10 cellular contexts compared by ENCODE assay signal in the genomic region with DNA sequence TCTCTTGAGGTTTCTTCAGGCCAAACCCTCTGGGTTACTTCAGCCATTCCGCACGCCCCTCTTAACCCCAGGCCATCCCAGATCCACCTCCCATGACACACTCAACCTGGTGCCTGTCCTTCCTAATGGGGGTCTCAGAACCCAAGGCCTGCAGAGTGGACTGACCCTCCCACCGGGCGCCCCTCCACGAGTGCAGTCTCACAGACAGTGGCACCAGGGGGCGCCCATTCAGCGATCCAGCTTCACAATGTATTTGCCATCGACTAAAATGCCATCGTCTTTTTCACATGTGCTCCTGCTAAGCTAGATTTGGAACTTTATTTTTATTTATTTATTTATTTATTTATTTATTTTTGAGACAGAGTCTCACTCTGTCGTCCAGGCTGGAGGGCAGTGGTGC. TPM values are rescaled to one million over a fixed set of nuclear protein-coding genes. Genes with fewer than 3 reads are reported as not detected.
DNase-seq lines count a peak whose midpoint lies in the region; ATAC-seq and TF ChIP-seq lines count a peak whose summit lies in the region.
"Had no signal": no experiment of that assay in that cellular context is flagged by ENCODE, and none has a peak within 500 bp of the region (broad histone marks: within the 10 kb centered on the region; RNA-seq: fewer than 3 reads in every experiment).

No MANE protein-coding gene starts in this region.

- TF ChIP-seq POLR2A in esophagus muscularis mucosa (IDR thresholded peaks at IDR 0.05; ENCODE audit: low read depth) = no peak

- no peak overlapping the region for H3K4me3 ChIP-seq in CD8-positive, alpha-beta T cell (ENCODE audit: low read depth, low read length)
- H3K4me3 ChIP-seq in esophagus muscularis mucosa (no peak overlapping the region), tibial artery (no peak overlapping the region)

- peak in 1 of 7 experiments; percentile 28 for DNase-seq in CD8-positive, alpha-beta T cell
- DNase-seq in HFFc6 = no peak
- peak; percentile 34 for DNase-seq in nephron progenitor cell
- DNase-seq in esophagus muscularis mucosa (ENCODE audit: extremely low spot score) = no peak
- no peak for DNase-seq in tibial artery
- DNase-seq in DMS53 (lab: John Stamatoyannopoulos, UW) = no peak
- DNase-seq: NCI-H1436 treated with DMSO at 0.1 percent for 48 hours, substantia nigra had no signal

- no peak overlapping the region for H3K27ac Mint-ChIP-seq in CD8-positive, alpha-beta T cell
- H3K27ac Mint-ChIP-seq in HFFc6 (no peak overlapping the region), nephron progenitor cell (no peak overlapping the region)
- H3K27ac Mint-ChIP-seq in dendritic cell treated with granulocyte-macrophage colony-stimulating factor and Interleukin-4, amounts not matched to agents 40 ng/mL and 50 ng/mL, for 4 days = peak overlapping the region; percentile 47

- intact Hi-C loops in CD8-positive, alpha-beta T cell (cut with DNase I, micrococcal nuclease) = no loop called here
- intact Hi-C loops in dendritic cell treated with granulocyte-macrophage colony-stimulating factor and Interleukin-4, amounts not matched to agents 40 ng/mL and 50 ng/mL, for 4 days (cut with micrococcal nuclease) = no loop called here
- intact Hi-C loops in esophagus muscularis mucosa (cut with DNase I) (no loop called here), tibial artery (cut with DNase I; ENCODE audit: low total_unique reads) (no loop called here)

- peaks cover 40% of the 10 kb centered on the region for H3K4me1 ChIP-seq in CD8-positive, alpha-beta T cell (ENCODE audit: insufficient read depth, low read length)
- H3K4me1 ChIP-seq in esophagus muscularis mucosa (no peaks in the 10 kb centered on the region), tibial artery (no peaks in the 10 kb centered on the region)

- no peak for ATAC-seq in CD8-positive, alpha-beta T cell
- ATAC-seq in GM21447 (IDR thresholded peaks at IDR 0.05; ENCODE audit: unreplicated experiment) = no peak

- POLR2A ChIA-PET in CD8-positive, alpha-beta T cell (lab: Charles Lee) = no interaction called here

- TF ChIP-seq CTCF in CD8-positive, alpha-beta T cell (IDR thresholded peaks at IDR 0.05) = peak; percentile 22
- peak; percentile 50 for TF ChIP-seq CTCF in HFFc6 (IDR thresholded peaks at IDR 0.05)
- TF ChIP-seq CTCF in nephron progenitor cell (IDR thresholded peaks at IDR 0.05) = no peak
- peak in 1 of 3 experiments; percentile 31 for TF ChIP-seq CTCF in esophagus muscularis mucosa (IDR thresholded peaks at IDR 0.05)
- no peak for TF ChIP-seq CTCF in tibial artery (IDR thresholded peaks at IDR 0.05)

- H3K27me3 ChIP-seq in CD8-positive, alpha-beta T cell (ENCODE audit: insufficient read depth, low read length) = no peaks in the 10 kb centered on the region
- peaks cover 0 to 6% (median 0%) of the 10 kb centered on the region in 4 donors for H3K27me3 ChIP-seq in esophagus muscularis mucosa
- no peaks in the 10 kb centered on the region for H3K27me3 ChIP-seq in tibial artery

- no peaks in the 10 kb centered on the region for H3K36me3 ChIP-seq in CD8-positive, alpha-beta T cell (ENCODE audit: insufficient read depth, low read length)
- H3K36me3 ChIP-seq in esophagus muscularis mucosa = no peaks in the 10 kb centered on the region
- H3K36me3 ChIP-seq in tibial artery = no peaks in the 10 kb centered on the region

- H3K9me3 Mint-ChIP-seq in CD8-positive, alpha-beta T cell = no peaks in the 10 kb centered on the region
- H3K9me3 Mint-ChIP-seq in HFFc6 (no peaks in the 10 kb centered on the region), nephron progenitor cell (no peaks in the 10 kb centered on the region)
- no peaks in the 10 kb centered on the region for H3K9me3 Mint-ChIP-seq in dendritic cell treated with granulocyte-macrophage colony-stimulating factor and Interleukin-4, amounts not matched to agents 40 ng/mL and 50 ng/mL, for 4 days

- CTCF ChIA-PET in CD8-positive, alpha-beta T cell (lab: Charles Lee) = interaction anchor here (0.8 to 2.6 kb wide), 3 partner anchors 16 to 45 kb away, joined by 3 to 11 read pairs (median 10); a partner anchor contains a TSS

- H3K27me3 Mint-ChIP-seq in CD8-positive, alpha-beta T cell (ENCODE audit: low read depth) = no peaks in the 10 kb centered on the region
- H3K27me3 Mint-ChIP-seq in HFFc6 (ENCODE audit: insufficient read depth) (peaks cover 19% of the 10 kb centered on the region), nephron progenitor cell (ENCODE audit: low read depth, poor library complexity) (peaks cover 14% of the 10 kb centered on the region)
- H3K27me3 Mint-ChIP-seq in dendritic cell treated with granulocyte-macrophage colony-stimulating factor and Interleukin-4, amounts not matched to agents 40 ng/mL and 50 ng/mL, for 4 days = no peaks in the 10 kb centered on the region

- WGBS in esophagus muscularis mucosa = 70% methylated on average over 10 of the region's 10 CpGs

- H3K27ac ChIP-seq in CD8-positive, alpha-beta T cell (ENCODE audit: low read depth, low read length) = no peak overlapping the region
- H3K27ac ChIP-seq in esophagus muscularis mucosa (replicated peaks in 1 of 4) (no peak overlapping the region), tibial artery (no peak overlapping the region)

- H3K36me3 Mint-ChIP-seq in CD8-positive, alpha-beta T cell = peaks cover 54% of the 10 kb centered on the region
- H3K36me3 Mint-ChIP-seq in HFFc6 (ENCODE audit: low read depth) = no peaks in the 10 kb centered on the region
- H3K36me3 Mint-ChIP-seq in dendritic cell treated with granulocyte-macrophage colony-stimulating factor and Interleukin-4, amounts not matched to agents 40 ng/mL and 50 ng/mL, for 4 days (ENCODE audit: low read depth) = peaks cover 84% of the 10 kb centered on the region
- H3K36me3 Mint-ChIP-seq in nephron progenitor cell (ENCODE audit: low read depth) = no peaks in the 10 kb centered on the region

- no peaks in the 10 kb centered on the region for H3K9me3 ChIP-seq in CD8-positive, alpha-beta T cell (ENCODE audit: low read length)
- H3K9me3 ChIP-seq in esophagus muscularis mucosa (no peaks in the 10 kb centered on the region), tibial artery (no peaks in the 10 kb centered on the region)

- no peak for TF ChIP-seq EP300 in esophagus muscularis mucosa (IDR thresholded peaks at IDR 0.05)

- no peak overlapping the region for H3K4me3 Mint-ChIP-seq in CD8-positive, alpha-beta T cell
- H3K4me3 Mint-ChIP-seq in HFFc6 (no peak overlapping the region), nephron progenitor cell (no peak overlapping the region)
- no peak overlapping the region for H3K4me3 Mint-ChIP-seq in dendritic cell treated with granulocyte-macrophage colony-stimulating factor and Interleukin-4, amounts not matched to agents 40 ng/mL and 50 ng/mL, for 4 days

- peaks cover 67% of the 10 kb centered on the region for H3K4me1 Mint-ChIP-seq in CD8-positive, alpha-beta T cell (ENCODE audit: low read depth)
- H3K4me1 Mint-ChIP-seq in HFFc6 (ENCODE audit: low read depth) (no peaks in the 10 kb centered on the region), nephron progenitor cell (no peaks in the 10 kb centered on the region)
- peaks cover 57% of the 10 kb centered on the region for H3K4me1 Mint-ChIP-seq in dendritic cell treated with granulocyte-macrophage colony-stimulating factor and Interleukin-4, amounts not matched to agents 40 ng/mL and 50 ng/mL, for 4 days (ENCODE audit: low read depth)

RNA-seq across cellular contexts. Expression of a gene that starts 38.5 kb away (rescaled TPM):
- total RNA-seq in CD8-positive, alpha-beta T cell = 100 to 1,000 TPM; 105 to 121 TPM
- total RNA-seq in HFFc6 (2021; fragmentation: NEBNext Ultra II Directional; extraction: Animal tissue kit (Norgen Biotek cat#: 25700)) = under 1 TPM in 5 of 6 experiments, not detected in 1; 0.19 to 0.66 (median 0.43) TPM
- total RNA-seq in esophagus muscularis mucosa = 10 to 100 TPM in 3 of 4 donors, 1 to 10 TPM in 1; 8.0 to 12.5 (median 11.9) TPM

Comparison
In these comparisons a context has a peak if more than half of its experiments do, and no peak if none do; other contexts are left out.
1. CTCF ChIP-seq: peak in CD8-positive, alpha-beta T cell (single experiment) and HFFc6 (single experiment); none in nephron progenitor cell (single experiment) and tibial artery (0 of 2).
2. RNA of a gene that starts 38.5 kb away (total RNA-seq): 105 to 121 TPM in CD8-positive, alpha-beta T cell; 8.0 to 12.5 TPM in esophagus muscularis mucosa and 0.19 to 0.66 TPM in HFFc6; every median in the first group is over 4 times any median in the second.